Comparison of ENCODE assay signal across 2 cellular contexts in genomic region chr1:109241841-109242301, GRCh38.
TF ChIP-seq lines count a peak whose summit lies in the region.

No MANE protein-coding gene starts in this region.

TF ChIP-seq in HCT116, 20 proteins besides CTCF, POLR2A, EP300 and RAD21:
- TF ChIP-seq ZNF274 (IDR thresholded peaks at IDR 0.05; ENCODE audit: low read depth, low read length): no peak
- no peak for TF ChIP-seq YY1 (IDR thresholded peaks at IDR 0.05; ENCODE audit: extremely low read depth, insufficient replicate concordance, low read depth, low read length)
- peak; percentile 34; the same call in 1 of the 2 replicates for TF ChIP-seq POLR2AphosphoS5 (IDR thresholded peaks at IDR 0.05; ENCODE audit: low read depth, low read length)

TF ChIP-seq in K562, 482 proteins besides CTCF, POLR2A, EP300 and RAD21 (continues in another document):
- TF ChIP-seq USF2 (CRISPR knock-in tag; IDR thresholded peaks at IDR 0.05) (no peak), ATF6 (CRISPR knock-in tag; IDR thresholded peaks at IDR 0.05) (no peak), KLF6 (CRISPR knock-in tag; IDR thresholded peaks at IDR 0.05; ENCODE audit: borderline replicate concordance) (no peak), CTBP1 (IDR thresholded peaks at IDR 0.05; ENCODE audit: borderline replicate concordance) (no peak), ZNF121 (CRISPR knock-in tag; conservative IDR thresholded peaks at IDR 0.05) (no peak), ZNF512 (tag; IDR thresholded peaks at IDR 0.05) (no peak), SMAD1 (IDR thresholded peaks at IDR 0.05; ENCODE audit: low read depth, low read length, partially characterized antibody) (no peak), POLR2AphosphoS2 (IDR thresholded peaks at IDR 0.05; ENCODE audit: low read length) (peak; percentile 68; the same call in 1 of the 2 replicates), CBX2 (IDR thresholded peaks at IDR 0.05; ENCODE audit: insufficient read depth, low read length, poor library complexity, severe bottlenecking) (no peak), RBBP5 (IDR thresholded peaks at IDR 0.05; ENCODE audit: borderline replicate concordance, insufficient read depth, low read length, poor library complexity, severe bottlenecking) (peak; percentile 33), CREB5 (CRISPR knock-in tag; IDR thresholded peaks at IDR 0.05) (no peak), NR0B1 (IDR thresholded peaks at IDR 0.05; ENCODE audit: partially characterized antibody) (no peak), SOX6 (IDR thresholded peaks at IDR 0.05) (no peak), UBTF (IDR thresholded peaks at IDR 0.05; ENCODE audit: borderline replicate concordance in 1 of 2, low read depth in 2 of 2, low read length in 2 of 2) (0 out of 4 replicates have a peak, but pooled peaks of 1 of the 2 experiments have one; percentile 40), BMI1 (IDR thresholded peaks at IDR 0.05; ENCODE audit: low read length) (no peak), NCOA4 (IDR thresholded peaks at IDR 0.05; ENCODE audit: partially characterized antibody) (no peak), HMGXB4 (CRISPR knock-in tag; IDR thresholded peaks at IDR 0.05) (0 out of 2 replicates have a peak, but pooled peaks have one; percentile 56), MAFG (tag; conservative IDR thresholded peaks at IDR 0.05) (no peak), ZBTB40 (IDR thresholded peaks at IDR 0.05) (no peak), ZBTB40 (CRISPR knock-in tag; IDR thresholded peaks at IDR 0.05) (no peak), ATF2 (CRISPR knock-in tag; IDR thresholded peaks at IDR 0.05) (no peak), FOS (IDR thresholded peaks at IDR 0.05; ENCODE audit: extremely low read depth, insufficient read length) (no peak), IFI16 (CRISPR knock-in tag; IDR thresholded peaks at IDR 0.05) (no peak), BRCA1 (IDR thresholded peaks at IDR 0.05) (no peak), BRCA1 (CRISPR knock-in tag; IDR thresholded peaks at IDR 0.05) (0 out of 2 replicates have a peak, but pooled peaks have one; percentile 30), POLR2B (IDR thresholded peaks at IDR 0.05; ENCODE audit: low read depth, partially characterized antibody) (peak; percentile 40)
